16 cellular contexts compared by ENCODE assay signal in genomic region chr6:5231289-5231688, GRCh38.
"Had no signal": no experiment of that assay in that cellular context is flagged by ENCODE, and none has a peak within 500 bp of the region (broad histone marks: within the 10 kb centered on the region; RNA-seq: fewer than 3 reads in every experiment).

No MANE protein-coding gene starts in this region.

- H3K27ac Mint-ChIP-seq: activated CD8-positive, alpha-beta T cell treated with anti-CD3 and anti-CD28 coated beads, Interleukin-2, amount 10 ng/mL, durations not matched to agents 7 days and 5 days; activated naive CD4-positive, alpha-beta T cell treated with anti-CD3 and anti-CD28 coated beads, Interleukin-2, amount 10 ng/mL, durations not matched to agents 7 days and 5 days; activated T-helper 17 cell treated with anti-CD3 and anti-CD28 coated beads, Interleukin-2, amount 50 U/mL, for 72 hours; endodermal cell; natural killer cell treated with Interleukin-12 subunit alpha and Interleukin-12 subunit beta and Interleukin-15 and Interleukin-18, amount 100 ng/mL, for 72 hours; stimulated activated naive B cell treated with anti-CD40 and anti-IgM and Interleukin-4, amounts not matched to agents 10 μg/mL and 1 μg/mL and 100 μg/mL, for 72 hours; T-helper 2 cell treated with Interferon-gamma antibody and Interleukin-4, amounts not matched to agents 5 μg/mL and 100 μg/mL, for 36 hours had no signal

- H3K9me3 ChIP-seq: psoas muscle, right lobe of liver, transverse colon had no signal

- H3K4me3 Mint-ChIP-seq: activated CD8-positive, alpha-beta T cell treated with anti-CD3 and anti-CD28 coated beads, Interleukin-2, amount 10 ng/mL, durations not matched to agents 7 days and 5 days; activated naive CD4-positive, alpha-beta T cell treated with anti-CD3 and anti-CD28 coated beads, Interleukin-2, amount 10 ng/mL, durations not matched to agents 7 days and 5 days; activated T-helper 17 cell treated with anti-CD3 and anti-CD28 coated beads, Interleukin-2, amount 50 U/mL, for 72 hours; endodermal cell; natural killer cell treated with Interleukin-12 subunit alpha and Interleukin-12 subunit beta and Interleukin-15 and Interleukin-18, amount 100 ng/mL, for 72 hours; stimulated activated naive B cell treated with anti-CD40 and anti-IgM and Interleukin-4, amounts not matched to agents 10 μg/mL and 1 μg/mL and 100 μg/mL, for 72 hours; T-helper 2 cell treated with Interferon-gamma antibody and Interleukin-4, amounts not matched to agents 5 μg/mL and 100 μg/mL, for 36 hours had no signal

- H3K27me3 Mint-ChIP-seq: activated naive CD4-positive, alpha-beta T cell treated with anti-CD3 and anti-CD28 coated beads, Interleukin-2, amount 10 ng/mL, durations not matched to agents 7 days and 5 days; activated T-helper 17 cell treated with anti-CD3 and anti-CD28 coated beads, Interleukin-2, amount 50 U/mL, for 72 hours; natural killer cell treated with Interleukin-12 subunit alpha and Interleukin-12 subunit beta and Interleukin-15 and Interleukin-18, amount 100 ng/mL, for 72 hours; stimulated activated naive B cell treated with anti-CD40 and anti-IgM and Interleukin-4, amounts not matched to agents 10 μg/mL and 1 μg/mL and 100 μg/mL, for 72 hours had no signal

- H3K4me1 ChIP-seq: right lobe of liver had no signal

- H3K9me3 Mint-ChIP-seq: activated naive CD4-positive, alpha-beta T cell treated with anti-CD3 and anti-CD28 coated beads, Interleukin-2, amount 10 ng/mL, durations not matched to agents 7 days and 5 days; activated T-helper 17 cell treated with anti-CD3 and anti-CD28 coated beads, Interleukin-2, amount 50 U/mL, for 72 hours; brain; endodermal cell; natural killer cell treated with Interleukin-12 subunit alpha and Interleukin-12 subunit beta and Interleukin-15 and Interleukin-18, amount 100 ng/mL, for 72 hours; stimulated activated naive B cell treated with anti-CD40 and anti-IgM and Interleukin-4, amounts not matched to agents 10 μg/mL and 1 μg/mL and 100 μg/mL, for 72 hours; T-helper 2 cell treated with Interferon-gamma antibody and Interleukin-4, amounts not matched to agents 5 μg/mL and 100 μg/mL, for 36 hours had no signal

- H3K27me3 ChIP-seq: right lobe of liver, transverse colon had no signal

- ATAC-seq: activated CD8-positive, alpha-beta T cell treated with anti-CD3 and anti-CD28 coated beads, Interleukin-2, amount 10 ng/mL, durations not matched to agents 7 days and 5 days; activated T-helper 17 cell treated with anti-CD3 and anti-CD28 coated beads, Interleukin-2, amount 50 U/mL, for 72 hours; esophagus mucosa; natural killer cell treated with Interleukin-12 subunit alpha and Interleukin-12 subunit beta and Interleukin-15 and Interleukin-18, amount 100 ng/mL, for 72 hours; right lobe of liver had no signal

- DNase-seq: activated CD8-positive, alpha-beta T cell treated with anti-CD3 and anti-CD28 coated beads, Interleukin-2, amount 10 ng/mL, durations not matched to agents 7 days and 5 days; activated naive CD4-positive, alpha-beta T cell treated with anti-CD3 and anti-CD28 coated beads, Interleukin-2, amount 10 ng/mL, durations not matched to agents 7 days and 5 days; cerebellar nuclear complex; endodermal cell; glutamatergic neuron; occipital lobe; psoas muscle; right lobe of liver; stimulated activated CD4-positive, alpha-beta T cell treated with anti-CD3 and anti-CD28 coated beads, Interleukin-1b, Interleukin-23, amount 100 ng/mL, for 48 hours; stimulated activated naive B cell treated with anti-CD40 and anti-IgM and Interleukin-4, amounts not matched to agents 10 μg/mL and 1 μg/mL and 100 μg/mL, for 72 hours; transverse colon had no signal

- H3K4me3 ChIP-seq: psoas muscle, right lobe of liver, transverse colon had no signal

- H3K36me3 ChIP-seq: right lobe of liver, transverse colon had no signal

- H3K27ac ChIP-seq: psoas muscle, right lobe of liver, transverse colon had no signal

- H3K4me1 Mint-ChIP-seq: activated naive CD4-positive, alpha-beta T cell treated with anti-CD3 and anti-CD28 coated beads, Interleukin-2, amount 10 ng/mL, durations not matched to agents 7 days and 5 days; activated T-helper 17 cell treated with anti-CD3 and anti-CD28 coated beads, Interleukin-2, amount 50 U/mL, for 72 hours had no signal

- H3K36me3 Mint-ChIP-seq: natural killer cell treated with Interleukin-12 subunit alpha and Interleukin-12 subunit beta and Interleukin-15 and Interleukin-18, amount 100 ng/mL, for 72 hours had no signal
